Comparison of ENCODE assay signal across 8 cellular contexts in the genomic region with DNA sequence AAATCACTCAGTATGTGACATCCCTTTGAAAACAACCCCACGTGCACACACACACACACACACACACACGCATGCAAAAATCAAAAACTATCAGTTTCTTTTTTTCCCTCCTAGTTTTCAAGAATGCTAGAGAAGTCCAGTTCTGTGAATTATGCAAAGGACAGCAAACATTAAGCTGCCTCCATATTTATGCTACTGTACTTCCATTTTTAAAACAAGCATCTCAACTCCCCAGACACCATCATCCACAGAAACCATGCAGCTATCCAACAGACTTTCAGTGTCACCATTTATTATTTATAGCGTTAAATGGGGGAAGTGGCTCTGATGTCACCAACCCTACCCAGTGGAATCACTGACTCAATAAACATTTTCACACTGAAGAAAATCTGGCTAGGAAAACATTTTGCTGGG. TPM values are rescaled to one million over a fixed set of nuclear protein-coding genes. Genes with fewer than 3 reads are reported as not detected.
DNase-seq lines count a peak whose midpoint lies in the region; ATAC-seq and TF ChIP-seq lines count a peak whose summit lies in the region.

No MANE protein-coding gene starts in this region.

- H3K4me2 ChIP-seq in OCI-LY1 (ENCODE audit: low read length), result peak overlapping the region; percentile 97

- peak overlapping the region; percentile 82 for H3K27ac ChIP-seq in OCI-LY1 (ENCODE audit: low read depth, low read length, poor library complexity, severe bottlenecking)

- no peaks in the 10 kb centered on the region for H4K20me1 ChIP-seq in OCI-LY1 (ENCODE audit: insufficient read depth, low read length)

- no peaks in the 10 kb centered on the region for H3K9me2 ChIP-seq in OCI-LY1 (ENCODE audit: low read depth, low read length)

- H3K9ac ChIP-seq in OCI-LY1 (ENCODE audit: low read length), result peak overlapping the region; percentile 82

- peaks cover 3% of the 10 kb centered on the region; the same call in 1 of the 2 replicates for H3F3A ChIP-seq in OCI-LY1 (ENCODE audit: insufficient read depth, low read length)

- 0 out of 2 replicates have a peak, but pooled peaks cover 3% of the 10 kb centered on the region for H3K9me3 ChIP-seq in OCI-LY1 (ENCODE audit: low read length)

- H3K4me3 ChIP-seq in GM08714 (ENCODE audit: low read length) (peak overlapping the region; percentile 90), OCI-LY1 (ENCODE audit: low read depth, low read length, poor library complexity, severe bottlenecking) (peak overlapping the region; percentile 84), cardiac fibroblast (replicated peaks in 1 of 2; ENCODE audit: low read depth in 2 of 2, low read length in 2 of 2) (peak overlapping the region; percentile 73 to 91)

- peaks cover 54% of the 10 kb centered on the region for H3K79me2 ChIP-seq in OCI-LY1 (ENCODE audit: insufficient read depth, low read length)

- DNase-seq in cardiac fibroblast (ENCODE audit: low read depth in 2 of 2) (peak; percentile 11 to 29), myocyte (ENCODE audit: low read depth) (peak; percentile 49), NCI-H1694 treated with DMSO at 0.1 percent for 48 hours (lab: John Stamatoyannopoulos, UW) (no peak), NCI-H187 treated with DMSO at 0.1 percent for 48 hours (lab: John Stamatoyannopoulos, UW) (no peak), NCI-H526 (lab: John Stamatoyannopoulos, UW) (no peak)

- H2AFZ ChIP-seq in OCI-LY1 (ENCODE audit: low read length), result no peak overlapping the region

- peaks cover 53% of the 10 kb centered on the region for H3K4me1 ChIP-seq in OCI-LY1 (ENCODE audit: insufficient read depth, low read length, severe bottlenecking)

- no peak for ATAC-seq in HG03342 (IDR thresholded peaks at IDR 0.05; ENCODE audit: unreplicated experiment)

- TF ChIP-seq CTCF in OCI-LY1 (IDR thresholded peaks at IDR 0.05; ENCODE audit: low read length) (no peak), cardiac fibroblast (IDR thresholded peaks at IDR 0.05; ENCODE audit: low read depth, low read length) (no peak)

- no peaks in the 10 kb centered on the region for H3K27me3 ChIP-seq in OCI-LY1 (ENCODE audit: insufficient read depth, low read length)

- H3K36me3 ChIP-seq in OCI-LY1 (ENCODE audit: insufficient read depth, low read length), result peaks cover 20% of the 10 kb centered on the region

RNA-seq across cellular contexts. Expression of a gene that starts 1.6 kb away (rescaled TPM):
- total RNA-seq in myocyte, result 102 and 122 TPM in 2 replicates
- polyA plus RNA-seq in myocyte (2012), result 51.6 TPM

Comparison
In these comparisons a context has a peak if more than half of its experiments do, and no peak if none do; other contexts are left out.
1. DNase-seq: peak in cardiac fibroblast (2 of 2) and myocyte (single experiment); none in NCI-H1694 treated with DMSO at 0.1 percent for 48 hours (single experiment), NCI-H187 treated with DMSO at 0.1 percent for 48 hours (single experiment) and NCI-H526 (0 of 2).
2. Peak in every context shown above with its lines, with median percentiles within 50 percentile points of each other: H3K4me3 ChIP-seq.